1 cellular context compared by ENCODE assay signal in genomic region chr6:149565539-149566371, GRCh38.
TF ChIP-seq lines count a peak whose summit lies in the region.

No MANE protein-coding gene starts in this region.

TF ChIP-seq in K562, 482 proteins besides CTCF, POLR2A, EP300 and RAD21 (continued from another document and continues in another):
- TF ChIP-seq ZBTB49 (CRISPR knock-in tag; IDR thresholded peaks at IDR 0.05; ENCODE audit: borderline replicate concordance) (no peak), SMARCB1 (IDR thresholded peaks at IDR 0.05; ENCODE audit: insufficient read length, low read depth) (no peak), SRSF9 (IDR thresholded peaks at IDR 0.05; ENCODE audit: borderline replicate concordance, low read depth, low read length) (no peak), TBL1XR1 (IDR thresholded peaks at IDR 0.05; ENCODE audit: low read length in 2 of 2) (no peak), SIN3B (IDR thresholded peaks at IDR 0.05; ENCODE audit: low read depth) (0 out of 2 replicates have a peak, but pooled peaks have one; percentile 14), ZBTB7A (IDR thresholded peaks at IDR 0.05; ENCODE audit: borderline replicate concordance, control insufficient read depth, low read depth, low read length) (peak; percentile 53; the same call in 1 of the 2 replicates), ZNF263 (CRISPR knock-in tag; IDR thresholded peaks at IDR 0.05; ENCODE audit: borderline replicate concordance) (no peak), SMAD4 (CRISPR knock-in tag; conservative IDR thresholded peaks at IDR 0.05) (peak; percentile 50; the same call in 1 of the 2 replicates), CEBPB (tag; IDR thresholded peaks at IDR 0.05) (no peak), PURB (CRISPR knock-in tag; IDR thresholded peaks at IDR 0.05; ENCODE audit: low read depth) (no peak), ZNF766 (CRISPR knock-in tag; conservative IDR thresholded peaks at IDR 0.05) (no peak), HIVEP1 (CRISPR knock-in tag; IDR thresholded peaks at IDR 0.05) (no peak), ZNF239 (CRISPR knock-in tag; IDR thresholded peaks at IDR 0.05) (no peak), RFX7 (CRISPR knock-in tag; IDR thresholded peaks at IDR 0.05) (no peak), XRCC4 (IDR thresholded peaks at IDR 0.05; ENCODE audit: extremely low read depth, insufficient read depth, insufficient read length) (no peak), NFE2 (IDR thresholded peaks at IDR 0.05; ENCODE audit: low read depth) (peak; percentile 1; the same call in 1 of the 2 replicates), EZH2 (IDR thresholded peaks at IDR 0.05; ENCODE audit: borderline replicate concordance, low read depth, low read length) (no peak), XRCC3 (IDR thresholded peaks at IDR 0.05) (no peak), BRF1 (IDR thresholded peaks at IDR 0.05; ENCODE audit: borderline replicate concordance, extremely low read depth, insufficient read length) (no peak), MTA2 (IDR thresholded peaks at IDR 0.05; ENCODE audit: low read depth) (no peak), ZNF589 (CRISPR knock-in tag; IDR thresholded peaks at IDR 0.05; ENCODE audit: low read depth) (no peak), ZNF445 (CRISPR knock-in tag; IDR thresholded peaks at IDR 0.05; ENCODE audit: low read depth) (no peak), TRIM28 (IDR thresholded peaks at IDR 0.05) (no peak), NFATC3 (IDR thresholded peaks at IDR 0.05) (no peak), POLR3A (IDR thresholded peaks at IDR 0.05; ENCODE audit: borderline replicate concordance, extremely low read depth, insufficient read depth, insufficient read length) (no peak), MAFG (tag; conservative IDR thresholded peaks at IDR 0.05) (no peak), SNRNP70 (optimal IDR thresholded peaks at IDR 0.05; ENCODE audit: low read depth, low read length) (no peak), FIP1L1 (IDR thresholded peaks at IDR 0.05; ENCODE audit: low read depth, low read length, poor library complexity, severe bottlenecking) (no peak), JUNB (CRISPR knock-in tag; conservative IDR thresholded peaks at IDR 0.05) (no peak), SAP30 (IDR thresholded peaks at IDR 0.05; ENCODE audit: borderline replicate concordance, insufficient read depth, low read depth, low read length, poor library complexity, severe bottlenecking) (peak; percentile 44), FOS (IDR thresholded peaks at IDR 0.05; ENCODE audit: extremely low read depth, insufficient read length) (no peak), NUFIP1 (IDR thresholded peaks at IDR 0.05; ENCODE audit: partially characterized antibody) (no peak), FOXK1 (CRISPR knock-in tag; IDR thresholded peaks at IDR 0.05; ENCODE audit: borderline replicate concordance) (no peak), ZNF23 (CRISPR knock-in tag; IDR thresholded peaks at IDR 0.05) (0 out of 2 replicates have a peak, but pooled peaks have one; percentile 41), TRIM25 (IDR thresholded peaks at IDR 0.05; ENCODE audit: borderline replicate concordance) (no peak), THRB (CRISPR knock-in tag; conservative IDR thresholded peaks at IDR 0.05) (no peak), PHB (CRISPR knock-in tag; IDR thresholded peaks at IDR 0.05) (no peak), RFX1 (IDR thresholded peaks at IDR 0.05) (no peak), ZNF699 (CRISPR knock-in tag; IDR thresholded peaks at IDR 0.05; ENCODE audit: insufficient replicate concordance) (no peak), MTA3 (IDR thresholded peaks at IDR 0.05; ENCODE audit: borderline replicate concordance) (peak; percentile 67; the same call in 1 of the 2 replicates), CHD4 (IDR thresholded peaks at IDR 0.05; ENCODE audit: insufficient read depth, insufficient replicate concordance, low read depth, low read length, poor library complexity, severe bottlenecking) (no peak), CBX3 (IDR thresholded peaks at IDR 0.05; ENCODE audit: borderline replicate concordance in 1 of 2, low read length in 2 of 2) (no peak), NBN (IDR thresholded peaks at IDR 0.05; ENCODE audit: low read depth) (peak; percentile 77), RAD51 (IDR thresholded peaks at IDR 0.05; ENCODE audit: borderline replicate concordance, low read depth) (no peak), CBX1 (IDR thresholded peaks at IDR 0.05; ENCODE audit: low read depth) (no peak), ATF7 (IDR thresholded peaks at IDR 0.05) (peak; percentile 72), OTX1 (CRISPR knock-in tag; IDR thresholded peaks at IDR 0.05) (no peak), HMBOX1 (IDR thresholded peaks at IDR 0.05) (no peak), ZNF586 (CRISPR knock-in tag; conservative IDR thresholded peaks at IDR 0.05) (no peak), L3MBTL2 (IDR thresholded peaks at IDR 0.05) (peak; percentile 51; the same call in 1 of the 2 replicates), ZNF830 (CRISPR knock-in tag; IDR thresholded peaks at IDR 0.05) (no peak), NFIX (CRISPR knock-in tag; IDR thresholded peaks at IDR 0.05; ENCODE audit: low read depth) (peak; percentile 69), ZNF212 (CRISPR knock-in tag; IDR thresholded peaks at IDR 0.05) (peak; percentile 23; the same call in 1 of the 2 replicates), BRD4 (IDR thresholded peaks at IDR 0.05) (no peak), RHOXF2B (CRISPR knock-in tag; conservative IDR thresholded peaks at IDR 0.05) (no peak), GTF3C2 (IDR thresholded peaks at IDR 0.05; ENCODE audit: borderline replicate concordance, extremely low read depth, insufficient read length) (no peak), MED1 (CRISPR knock-in tag; IDR thresholded peaks at IDR 0.05; ENCODE audit: borderline replicate concordance) (no peak), ATF4 (CRISPR knock-in tag; IDR thresholded peaks at IDR 0.05) (no peak), CBFA2T2 (conservative IDR thresholded peaks at IDR 0.05) (peak; percentile 37; the same call in 1 of the 2 replicates), ZHX1 (conservative IDR thresholded peaks at IDR 0.05; ENCODE audit: low read length) (no peak), U2AF1 (optimal IDR thresholded peaks at IDR 0.05; ENCODE audit: low read depth, low read length) (no peak), MYNN (IDR thresholded peaks at IDR 0.05) (no peak), MYNN (CRISPR knock-in tag; IDR thresholded peaks at IDR 0.05) (no peak), SAFB (IDR thresholded peaks at IDR 0.05; ENCODE audit: borderline replicate concordance, low read depth, low read length) (no peak), CHD1 (IDR thresholded peaks at IDR 0.05; ENCODE audit: low read length) (no peak), ZNF165 (CRISPR knock-in tag; IDR thresholded peaks at IDR 0.05; ENCODE audit: borderline replicate concordance) (no peak; the same call in 1 of the 2 replicates), ZNF551 (CRISPR knock-in tag; IDR thresholded peaks at IDR 0.05) (no peak)
